In the genomic region with DNA sequence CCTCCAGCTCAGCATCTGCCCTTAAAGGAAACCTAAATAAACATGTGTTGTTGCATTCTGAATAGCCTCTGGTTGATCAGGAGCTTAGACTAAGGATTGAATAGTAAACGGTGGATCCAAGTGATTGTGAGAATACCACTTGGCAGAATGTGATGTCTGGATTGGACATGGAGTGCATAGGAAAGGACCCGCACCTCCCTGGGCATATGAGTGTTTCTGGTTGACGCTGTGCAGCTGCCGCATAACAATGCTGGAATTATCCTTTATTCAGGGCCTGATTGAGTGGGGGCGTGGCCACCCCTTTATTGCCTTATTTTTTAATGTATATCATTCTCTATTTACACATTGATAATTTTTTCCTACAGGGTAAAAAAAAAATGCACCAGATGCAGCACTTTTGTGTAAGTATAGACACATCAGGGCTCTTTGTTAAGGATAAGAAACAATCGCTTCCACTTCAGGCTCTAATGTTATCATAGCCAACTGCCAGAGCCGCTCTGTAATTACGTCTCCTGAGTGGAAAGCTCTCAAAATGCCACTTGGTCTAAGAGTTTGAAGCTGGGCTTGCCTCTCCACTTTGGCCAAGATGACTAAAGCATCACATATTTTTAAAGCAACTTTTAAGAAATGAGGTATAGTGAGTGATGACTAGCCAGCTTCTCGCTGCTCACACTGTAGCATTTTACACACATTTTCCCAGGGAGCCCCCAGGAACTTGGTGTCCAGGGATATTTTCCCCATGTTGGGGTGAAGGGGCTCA, we compare ENCODE assay signal across 9 cellular contexts. TPM values are rescaled to one million over a fixed set of nuclear protein-coding genes. Genes with fewer than 3 reads are reported as not detected.
DNase-seq lines count a peak whose midpoint lies in the region; ATAC-seq and TF ChIP-seq lines count a peak whose summit lies in the region.
"Had no signal": no experiment of that assay in that cellular context is flagged by ENCODE, and none has a peak within 500 bp of the region (broad histone marks: within the 10 kb centered on the region; RNA-seq: fewer than 3 reads in every experiment).

No MANE protein-coding gene starts in this region.

- CTCF ChIA-PET in activated CD4-positive, alpha-beta memory T cell treated with anti-CD3 and anti-CD28 coated beads, Interleukin-2, amount 10 ng/mL, durations not matched to agents 7 days and 5 days (lab: Charles Lee): interaction anchor here (1.9 to 3.4 kb wide), 4 partner anchors 10 to 350 kb away, joined by 6 to 22 read pairs (median 8); no protein-coding TSS in a partner anchor

- H3K27ac Mint-ChIP-seq in activated CD4-positive, alpha-beta memory T cell treated with anti-CD3 and anti-CD28 coated beads, Interleukin-2, amount 10 ng/mL, durations not matched to agents 7 days and 5 days: peak overlapping the region; percentile 91
- H3K27ac Mint-ChIP-seq in chondrocyte (ENCODE audit: unreplicated experiment): no peak overlapping the region

- DNase-seq in ELR (ENCODE audit: low read depth) (peak; percentile 9), NCI-H146 (lab: John Stamatoyannopoulos, UW) (peak; percentile 75), mesenteric fat pad (ENCODE audit: low spot score) (peak; percentile 20), activated gamma-delta T cell treated with Interleukin-2 at 50 U/mL for 16 hours (no peak), chondrocyte (ENCODE audit: low spot score) (no peak)
- DNase-seq in activated CD4-positive, alpha-beta memory T cell treated with anti-CD3 and anti-CD28 coated beads, Interleukin-2, amount 10 ng/mL, durations not matched to agents 7 days and 5 days: no peak
- DNase-seq: MG63 had no signal

- TF ChIP-seq CTCF in chondrocyte (IDR thresholded peaks at IDR 0.05): no peak

- ATAC-seq in GM18907 (IDR thresholded peaks at IDR 0.05; ENCODE audit: unreplicated experiment): no peak
- ATAC-seq in GM19463 (IDR thresholded peaks at IDR 0.05; ENCODE audit: unreplicated experiment): no peak

- peak overlapping the region; percentile 63 for H3K4me3 Mint-ChIP-seq in activated CD4-positive, alpha-beta memory T cell treated with anti-CD3 and anti-CD28 coated beads, Interleukin-2, amount 10 ng/mL, durations not matched to agents 7 days and 5 days
- H3K4me3 Mint-ChIP-seq in chondrocyte (ENCODE audit: unreplicated experiment): no peak overlapping the region

- H3K4me1 Mint-ChIP-seq in activated CD4-positive, alpha-beta memory T cell treated with anti-CD3 and anti-CD28 coated beads, Interleukin-2, amount 10 ng/mL, durations not matched to agents 7 days and 5 days: peaks cover 75% of the 10 kb centered on the region
- H3K4me1 Mint-ChIP-seq in chondrocyte (ENCODE audit: low read depth): peaks cover 13% of the 10 kb centered on the region

- POLR2A ChIA-PET in activated CD4-positive, alpha-beta memory T cell treated with anti-CD3 and anti-CD28 coated beads, Interleukin-2, amount 10 ng/mL, durations not matched to agents 7 days and 5 days (lab: Charles Lee): interaction anchor here (0.8 to 4.8 kb wide), 7 partner anchors 12 to 613 kb away, joined by 3 to 118 read pairs (median 3); partner anchors contain the start of gene FAM120AOS

- peaks cover 5% of the 10 kb centered on the region for H3K27me3 Mint-ChIP-seq in activated CD4-positive, alpha-beta memory T cell treated with anti-CD3 and anti-CD28 coated beads, Interleukin-2, amount 10 ng/mL, durations not matched to agents 7 days and 5 days
- peaks cover 14% of the 10 kb centered on the region for H3K27me3 Mint-ChIP-seq in chondrocyte (ENCODE audit: low read depth)

- H3K9me3 Mint-ChIP-seq in activated CD4-positive, alpha-beta memory T cell treated with anti-CD3 and anti-CD28 coated beads, Interleukin-2, amount 10 ng/mL, durations not matched to agents 7 days and 5 days: no peaks in the 10 kb centered on the region
- no peaks in the 10 kb centered on the region for H3K9me3 Mint-ChIP-seq in chondrocyte (ENCODE audit: low read depth)

- no peaks in the 10 kb centered on the region for H3K36me3 Mint-ChIP-seq in activated CD4-positive, alpha-beta memory T cell treated with anti-CD3 and anti-CD28 coated beads, Interleukin-2, amount 10 ng/mL, durations not matched to agents 7 days and 5 days (ENCODE audit: low read depth)
- no peaks in the 10 kb centered on the region for H3K36me3 Mint-ChIP-seq in chondrocyte (ENCODE audit: low read depth)

RNA-seq across cellular contexts. Expression of gene FGD3, which starts 5.7 kb away (rescaled TPM):
- total RNA-seq in activated CD4-positive, alpha-beta memory T cell treated with anti-CD3 and anti-CD28 coated beads, Interleukin-2, amount 10 ng/mL, durations not matched to agents 7 days and 5 days: 100 to 1,000 TPM; 102 to 104 TPM
- total RNA-seq in mesenteric fat pad (9.8 TPM), chondrocyte (not detected in 3 replicates)

Comparison
In these comparisons a context has a peak if more than half of its experiments do, and no peak if none do; other contexts are left out.
1. DNase-seq: peak in ELR (single experiment), NCI-H146 (single experiment) and mesenteric fat pad (single experiment); none in activated CD4-positive, alpha-beta memory T cell treated with anti-CD3 and anti-CD28 coated beads, Interleukin-2, amount 10 ng/mL, durations not matched to agents 7 days and 5 days (single experiment), activated gamma-delta T cell treated with Interleukin-2 at 50 U/mL for 16 hours (single experiment) and chondrocyte (single experiment).
2. RNA of gene FGD3, which starts 5.7 kb away (total RNA-seq): 102 to 104 TPM in activated CD4-positive, alpha-beta memory T cell treated with anti-CD3 and anti-CD28 coated beads, Interleukin-2, amount 10 ng/mL, durations not matched to agents 7 days and 5 days and 9.8 TPM in mesenteric fat pad (single experiment); not detected in chondrocyte; every median in the first group is over 10 times any median in the second.